ENCODE assay signal across 17 cellular contexts in genomic region chr3:50270422-50270831, GRCh38. TPM values are rescaled to one million over a fixed set of nuclear protein-coding genes. Genes with fewer than 3 reads are reported as not detected.
A peak's percentile ranks its signal among the peaks of the same experiment; 100 is the strongest.
DNase-seq lines count a peak whose midpoint lies in the region; ATAC-seq and TF ChIP-seq lines count a peak whose summit lies in the region.
"Had no signal": no experiment of that assay in that cellular context is flagged by ENCODE, and none has a peak within 500 bp of the region (broad histone marks: within the 10 kb centered on the region; RNA-seq: fewer than 3 reads in every experiment).

No MANE protein-coding gene starts in this region.

- WGBS in upper lobe of left lung, 2 donors: 73 to 87% methylated on average over 6 to 9 of the region's 9 CpGs

- TF ChIP-seq EP300 in upper lobe of left lung (IDR thresholded peaks at IDR 0.05): no peak

- no peak for TF ChIP-seq CTCF in colonic mucosa (IDR thresholded peaks at IDR 0.05)
- TF ChIP-seq CTCF in upper lobe of left lung (IDR thresholded peaks at IDR 0.05): no peak

- H3K9ac ChIP-seq in colonic mucosa (ENCODE audit: low read depth in 2 of 2, low read length in 2 of 2): peak overlapping the region in 1 of 2 donors; percentile 91

- ATAC-seq in upper lobe of left lung (ENCODE audit: low FRiP score in 2 of 2) (no peak), GM19328 (IDR thresholded peaks at IDR 0.05; ENCODE audit: unreplicated experiment) (no peak), HG03342 (IDR thresholded peaks at IDR 0.05; ENCODE audit: unreplicated experiment) (no peak)
- ATAC-seq: activated CD8-positive, alpha-beta memory T cell treated with anti-CD3 and anti-CD28 coated beads, Interleukin-2, amount 10 ng/mL, durations not matched to agents 7 days and 5 days had no signal

- H3K4me1 Mint-ChIP-seq in activated T-cell treated with anti-CD3 and anti-CD28 coated beads, Interleukin-2, amount 50 U/mL, for 24 hours (ENCODE audit: low read depth): peaks cover 24% of the 10 kb centered on the region

- TF ChIP-seq POLR2A in upper lobe of left lung (IDR thresholded peaks at IDR 0.05) (no peak), erythroblast (IDR thresholded peaks at IDR 0.05; ENCODE audit: low read length) (no peak)

- no peaks in the 10 kb centered on the region for H3K9me3 ChIP-seq in colonic mucosa
- H3K9me3 ChIP-seq in upper lobe of left lung: no peaks in the 10 kb centered on the region
- H3K9me3 ChIP-seq: SJCRH30, testis had no signal

- H3K4me3 Mint-ChIP-seq in activated T-cell treated with anti-CD3 and anti-CD28 coated beads, Interleukin-2, amount 50 U/mL, for 24 hours: no peak overlapping the region
- H3K4me3 Mint-ChIP-seq: activated CD8-positive, alpha-beta memory T cell treated with anti-CD3 and anti-CD28 coated beads, Interleukin-2, amount 10 ng/mL, durations not matched to agents 7 days and 5 days; activated naive CD8-positive, alpha-beta T cell treated with anti-CD3 and anti-CD28 coated beads, Interleukin-2, amount 10 ng/mL, durations not matched to agents 7 days and 5 days; dendritic cell treated with granulocyte-macrophage colony-stimulating factor and Interleukin-4, amounts not matched to agents 40 ng/mL and 50 ng/mL, for 4 days had no signal

- H3K4me1 ChIP-seq in colonic mucosa (peaks cover 28% of the 10 kb centered on the region), upper lobe of left lung (peaks cover 61 to 90% (median 71%) of the 10 kb centered on the region in 4 donors)

- H3K9me3 Mint-ChIP-seq in activated T-cell treated with anti-CD3 and anti-CD28 coated beads, Interleukin-2, amount 50 U/mL, for 24 hours: no peaks in the 10 kb centered on the region
- H3K9me3 Mint-ChIP-seq: activated naive CD8-positive, alpha-beta T cell treated with anti-CD3 and anti-CD28 coated beads, Interleukin-2, amount 10 ng/mL, durations not matched to agents 7 days and 5 days; dendritic cell treated with granulocyte-macrophage colony-stimulating factor and Interleukin-4, amounts not matched to agents 40 ng/mL and 50 ng/mL, for 4 days had no signal

- H3K27ac ChIP-seq in colonic mucosa: no peak overlapping the region
- peak overlapping the region; percentile 1 to 98 (median 92) for H3K27ac ChIP-seq in upper lobe of left lung
- H3K27ac ChIP-seq: foreskin keratinocyte, SJCRH30, testis had no signal

- H3K36me3 Mint-ChIP-seq in activated T-cell treated with anti-CD3 and anti-CD28 coated beads, Interleukin-2, amount 50 U/mL, for 24 hours (ENCODE audit: low read depth): no peaks in the 10 kb centered on the region
- H3K36me3 Mint-ChIP-seq: activated CD8-positive, alpha-beta memory T cell treated with anti-CD3 and anti-CD28 coated beads, Interleukin-2, amount 10 ng/mL, durations not matched to agents 7 days and 5 days; activated naive CD8-positive, alpha-beta T cell treated with anti-CD3 and anti-CD28 coated beads, Interleukin-2, amount 10 ng/mL, durations not matched to agents 7 days and 5 days had no signal

- peak overlapping the region; percentile 35 for H3K4me3 ChIP-seq in colonic mucosa
- peak overlapping the region in 2 of 4 donors; percentile 43 to 57 for H3K4me3 ChIP-seq in upper lobe of left lung
- H3K4me3 ChIP-seq: SJCRH30, testis had no signal

- DNase-seq in activated T-cell treated with anti-CD3 and anti-CD28 coated beads, Interleukin-2, amount 50 U/mL, for 24 hours: no peak
- DNase-seq in activated T-cell treated with anti-CD3 and anti-CD28 coated beads for 4 hours: no peak
- DNase-seq in colonic mucosa: no peak
- DNase-seq in myocyte (ENCODE audit: low read depth): peak; percentile 51
- no peak for DNase-seq in upper lobe of left lung
- DNase-seq in erythroblast (lab: John Stamatoyannopoulos, UW): no peak
- DNase-seq: activated CD8-positive, alpha-beta memory T cell treated with anti-CD3 and anti-CD28 coated beads, Interleukin-2, amount 10 ng/mL, durations not matched to agents 7 days and 5 days; activated naive CD8-positive, alpha-beta T cell treated with anti-CD3 and anti-CD28 coated beads, Interleukin-2, amount 10 ng/mL, durations not matched to agents 7 days and 5 days; DMS 273 treated with DMSO at 0.1 percent for 48 hours; NCI-H1930; NCI-H748 treated with DMSO at 0.1 percent for 48 hours; SJCRH30; testis had no signal

- H3K27me3 ChIP-seq in colonic mucosa (peaks cover 5% of the 10 kb centered on the region), upper lobe of left lung (peaks cover 0 to 10% (median 4%) of the 10 kb centered on the region in 4 donors)
- H3K27me3 ChIP-seq: SJCRH30, testis had no signal

- intact Hi-C loops in colonic mucosa (cut with DNase I): loop anchor here (5.0 to 10.0 kb wide), 2 partner anchors 54 to 78 kb away; partner anchors contain the start of genes GNAT1, HYAL2 and TUSC2

- H3K27me3 Mint-ChIP-seq in activated T-cell treated with anti-CD3 and anti-CD28 coated beads, Interleukin-2, amount 50 U/mL, for 24 hours: peaks cover 46% of the 10 kb centered on the region

- H3K27ac Mint-ChIP-seq in activated T-cell treated with anti-CD3 and anti-CD28 coated beads, Interleukin-2, amount 50 U/mL, for 24 hours: peak overlapping the region; percentile 14
- H3K27ac Mint-ChIP-seq: activated CD8-positive, alpha-beta memory T cell treated with anti-CD3 and anti-CD28 coated beads, Interleukin-2, amount 10 ng/mL, durations not matched to agents 7 days and 5 days; activated naive CD8-positive, alpha-beta T cell treated with anti-CD3 and anti-CD28 coated beads, Interleukin-2, amount 10 ng/mL, durations not matched to agents 7 days and 5 days; dendritic cell treated with granulocyte-macrophage colony-stimulating factor and Interleukin-4, amounts not matched to agents 40 ng/mL and 50 ng/mL, for 4 days had no signal

- H3K36me3 ChIP-seq in colonic mucosa (no peaks in the 10 kb centered on the region), upper lobe of left lung (peaks cover 0 to 6% (median 2%) of the 10 kb centered on the region in 4 donors)
- H3K36me3 ChIP-seq: SJCRH30 had no signal

RNA-seq across cellular contexts. Expression of gene SEMA3B, which starts 1.5 kb away (rescaled TPM):
- total RNA-seq in colonic mucosa (10 to 100 TPM; 51.6 to 57.0 TPM), myocyte (8.3 and 14.0 TPM in 2 replicates), upper lobe of left lung (100 to 1,000 TPM in 5 of 6 donors, 10 to 100 TPM in 1; 98.3 to 242 (median 122) TPM)
- polyA plus RNA-seq in myocyte (2012): 12.5 TPM

RNA-seq across cellular contexts. Expression of gene LSMEM2, which starts 8.5 kb away (rescaled TPM):
- total RNA-seq in colonic mucosa: not detected
- total RNA-seq in myocyte: 0.47 and 2.7 TPM in 2 replicates
- 1.2 TPM for polyA plus RNA-seq in myocyte (2012)
- under 1 TPM in 2 of 6 donors, not detected in 4; 0.14 to 0.59 TPM for total RNA-seq in upper lobe of left lung
- total RNA-seq: activated CD8-positive, alpha-beta memory T cell treated with anti-CD3 and anti-CD28 coated beads, Interleukin-2, amount 10 ng/mL, durations not matched to agents 7 days and 5 days; activated naive CD8-positive, alpha-beta T cell treated with anti-CD3 and anti-CD28 coated beads, Interleukin-2, amount 10 ng/mL, durations not matched to agents 7 days and 5 days; foreskin keratinocyte; SJCRH30 had no signal

RNA-seq across cellular contexts. Expression of gene IFRD2, which starts 21.8 kb away (rescaled TPM):
- total RNA-seq in colonic mucosa (100 to 1,000 TPM in 1 of 2 donors, 10 to 100 TPM in 1; 52.8 to 129 TPM), myocyte (99.0 and 99.1 TPM in 2 replicates), upper lobe of left lung (100 to 1,000 TPM in 2 of 6 donors, 10 to 100 TPM in 4; 45.4 to 126 (median 77.5) TPM)
- 55.1 TPM for polyA plus RNA-seq in myocyte (2012)

RNA-seq across cellular contexts. Expression of gene HYAL3, which starts 28.8 kb away (rescaled TPM):
- total RNA-seq in colonic mucosa (1 to 10 TPM; 2.5 to 4.2 TPM), myocyte (2.9 and 7.4 TPM in 2 replicates), upper lobe of left lung (1 to 10 TPM in 5 of 6 donors, under 1 TPM in 1; 0.33 to 5.7 (median 3.1) TPM)
- polyA plus RNA-seq in myocyte (2012): 5.8 TPM

RNA-seq across cellular contexts. Expression of gene NAA80, which starts 28.8 kb away (rescaled TPM):
- total RNA-seq in colonic mucosa (1 to 10 TPM; 6.7 to 10.0 TPM), myocyte (16.7 and 20.1 TPM in 2 replicates), upper lobe of left lung (10 to 100 TPM; 12.1 to 34.5 (median 15.1) TPM)
- 15.0 TPM for polyA plus RNA-seq in myocyte (2012)
